In genomic region chr3:47989981-47990440, GRCh38 we compare ENCODE assay signal across 9 cellular contexts. TPM values are rescaled to one million over a fixed set of nuclear protein-coding genes. Genes with fewer than 3 reads are reported as not detected.
DNase-seq lines count a peak whose midpoint lies in the region; ATAC-seq lines count a peak whose summit lies in the region.
"Had no signal": no experiment of that assay in that cellular context is flagged by ENCODE, and none has a peak within 500 bp of the region (broad histone marks: within the 10 kb centered on the region; RNA-seq: fewer than 3 reads in every experiment).

No MANE protein-coding gene starts in this region.

- POLR2A ChIA-PET in activated CD8-positive, alpha-beta T cell treated with anti-CD3 and anti-CD28 coated beads, Interleukin-2, amount 10 ng/mL, durations not matched to agents 7 days and 5 days (lab: Charles Lee), result interaction anchor here (0.9 kb wide), 1 partner anchor 165 kb away, joined by 3 read pairs; no protein-coding TSS in a partner anchor

- H3K9me3 Mint-ChIP-seq in activated CD8-positive, alpha-beta T cell treated with anti-CD3 and anti-CD28 coated beads, Interleukin-2, amount 10 ng/mL, durations not matched to agents 7 days and 5 days (ENCODE audit: insufficient read depth), result no peaks in the 10 kb centered on the region
- no peaks in the 10 kb centered on the region for H3K9me3 Mint-ChIP-seq in effector memory CD8-positive, alpha-beta T cell
- no peaks in the 10 kb centered on the region for H3K9me3 Mint-ChIP-seq in memory B cell
- H3K9me3 Mint-ChIP-seq: dendritic cell treated with granulocyte-macrophage colony-stimulating factor and Interleukin-4, amounts not matched to agents 40 ng/mL and 50 ng/mL, for 4 days had no signal

- H3K4me3 Mint-ChIP-seq in activated CD8-positive, alpha-beta T cell treated with anti-CD3 and anti-CD28 coated beads, Interleukin-2, amount 10 ng/mL, durations not matched to agents 7 days and 5 days, result no peak overlapping the region
- H3K4me3 Mint-ChIP-seq in effector memory CD8-positive, alpha-beta T cell, result no peak overlapping the region
- no peak overlapping the region for H3K4me3 Mint-ChIP-seq in memory B cell
- H3K4me3 Mint-ChIP-seq: dendritic cell treated with granulocyte-macrophage colony-stimulating factor and Interleukin-4, amounts not matched to agents 40 ng/mL and 50 ng/mL, for 4 days had no signal

- H3K4me1 Mint-ChIP-seq in activated CD8-positive, alpha-beta T cell treated with anti-CD3 and anti-CD28 coated beads, Interleukin-2, amount 10 ng/mL, durations not matched to agents 7 days and 5 days (ENCODE audit: low read depth), result peaks cover 5% of the 10 kb centered on the region
- peaks cover 2 to 5% of the 10 kb centered on the region in 2 donors for H3K4me1 Mint-ChIP-seq in effector memory CD8-positive, alpha-beta T cell (ENCODE audit: low read depth in 2 of 2)
- H3K4me1 Mint-ChIP-seq in memory B cell, result peaks cover 12% of the 10 kb centered on the region

- CTCF ChIA-PET in activated CD8-positive, alpha-beta T cell treated with anti-CD3 and anti-CD28 coated beads, Interleukin-2, amount 10 ng/mL, durations not matched to agents 7 days and 5 days (lab: Charles Lee), result interaction anchor here (0.6 to 2.6 kb wide), 31 partner anchors 8 to 197 kb away, joined by 3 to 46 read pairs (median 5); no protein-coding TSS in a partner anchor

- no peak overlapping the region for H3K27ac Mint-ChIP-seq in activated CD8-positive, alpha-beta T cell treated with anti-CD3 and anti-CD28 coated beads, Interleukin-2, amount 10 ng/mL, durations not matched to agents 7 days and 5 days
- peak overlapping the region in 1 of 2 donors; percentile 57 for H3K27ac Mint-ChIP-seq in effector memory CD8-positive, alpha-beta T cell
- H3K27ac Mint-ChIP-seq in memory B cell, result no peak overlapping the region
- H3K27ac Mint-ChIP-seq: dendritic cell treated with granulocyte-macrophage colony-stimulating factor and Interleukin-4, amounts not matched to agents 40 ng/mL and 50 ng/mL, for 4 days had no signal

- H3K27me3 Mint-ChIP-seq in activated CD8-positive, alpha-beta T cell treated with anti-CD3 and anti-CD28 coated beads, Interleukin-2, amount 10 ng/mL, durations not matched to agents 7 days and 5 days (ENCODE audit: low read depth), result no peaks in the 10 kb centered on the region
- no peaks in the 10 kb centered on the region for H3K27me3 Mint-ChIP-seq in effector memory CD8-positive, alpha-beta T cell
- no peaks in the 10 kb centered on the region for H3K27me3 Mint-ChIP-seq in memory B cell
- H3K27me3 Mint-ChIP-seq: dendritic cell treated with granulocyte-macrophage colony-stimulating factor and Interleukin-4, amounts not matched to agents 40 ng/mL and 50 ng/mL, for 4 days had no signal

- DNase-seq in DMS53 (lab: John Stamatoyannopoulos, UW) (peak; percentile 70), NOMO-1 (lab: John Stamatoyannopoulos, UW; ENCODE audit: unreplicated experiment in 2 of 2) (peak; percentile 72 to 79), memory B cell (ENCODE audit: low spot score in 2 of 2) (peak; percentile 53 to 76)
- DNase-seq in activated CD8-positive, alpha-beta T cell treated with anti-CD3 and anti-CD28 coated beads, Interleukin-2, amount 10 ng/mL, durations not matched to agents 7 days and 5 days, result peak; percentile 84
- DNase-seq in effector memory CD8-positive, alpha-beta T cell, result peak; percentile 55 to 63 (median 62)
- peak; percentile 14 for DNase-seq in stimulated activated CD8-positive, alpha-beta memory T cell treated with anti-CD3 and anti-CD28 coated beads, Interleukin-15, amount 100 ng/mL, for 24 hours (ENCODE audit: low read depth)

- peak; percentile 40 for ATAC-seq in HG03565 (IDR thresholded peaks at IDR 0.05; ENCODE audit: unreplicated experiment)
- ATAC-seq in activated CD8-positive, alpha-beta T cell treated with anti-CD3 and anti-CD28 coated beads, Interleukin-2, amount 10 ng/mL, durations not matched to agents 7 days and 5 days, result peak; percentile 93
- peak; percentile 96 for ATAC-seq in effector memory CD8-positive, alpha-beta T cell (replicated peaks)
- ATAC-seq in memory B cell (ENCODE audit: low read depth), result peak; percentile 88
- ATAC-seq in HG02938 (IDR thresholded peaks at IDR 0.05; ENCODE audit: unreplicated experiment), result no peak

- peaks cover 10% of the 10 kb centered on the region for H3K36me3 Mint-ChIP-seq in activated CD8-positive, alpha-beta T cell treated with anti-CD3 and anti-CD28 coated beads, Interleukin-2, amount 10 ng/mL, durations not matched to agents 7 days and 5 days (ENCODE audit: low read depth)
- H3K36me3 Mint-ChIP-seq in effector memory CD8-positive, alpha-beta T cell (ENCODE audit: insufficient read depth), result peaks cover 6% of the 10 kb centered on the region
- H3K36me3 Mint-ChIP-seq in memory B cell, result peaks cover 7% of the 10 kb centered on the region

RNA-seq across cellular contexts. Expression of gene MAP4, which starts 26.2 kb away (rescaled TPM):
- total RNA-seq in activated CD8-positive, alpha-beta T cell treated with anti-CD3 and anti-CD28 coated beads, Interleukin-2, amount 10 ng/mL, durations not matched to agents 7 days and 5 days, result 100 to 1,000 TPM; 119 to 120 TPM

Comparison
In these comparisons a context has a peak if more than half of its experiments do, and no peak if none do; other contexts are left out.
1. DNase-seq: peak in every context shown above with its lines; median percentile 84 in activated CD8-positive, alpha-beta T cell treated with anti-CD3 and anti-CD28 coated beads, Interleukin-2, amount 10 ng/mL, durations not matched to agents 7 days and 5 days; 76 in NOMO-1; 70 in DMS53; 64 in memory B cell; 62 in effector memory CD8-positive, alpha-beta T cell; 14 in stimulated activated CD8-positive, alpha-beta memory T cell treated with anti-CD3 and anti-CD28 coated beads, Interleukin-15, amount 100 ng/mL, for 24 hours.